ENCODE assay signal across 14 cellular contexts in genomic region chr20:16393297-16393696, GRCh38.
A peak's percentile ranks its signal among the peaks of the same experiment; 100 is the strongest.
DNase-seq lines count a peak whose midpoint lies in the region; ATAC-seq, FAIRE-seq and TF ChIP-seq lines count a peak whose summit lies in the region.
"Had no signal": no experiment of that assay in that cellular context is flagged by ENCODE, and none has a peak within 500 bp of the region (broad histone marks: within the 10 kb centered on the region; RNA-seq: fewer than 3 reads in every experiment).

No MANE protein-coding gene starts in this region.

- TF ChIP-seq CTCF in BE2C (IDR thresholded peaks at IDR 0.05; ENCODE audit: low read depth, low read length) (no peak), GM10266 (IDR thresholded peaks at IDR 0.05; ENCODE audit: control insufficient read depth, insufficient read depth, low read depth, missing control alignments) (no peak)

- no peaks in the 10 kb centered on the region for H3K36me3 ChIP-seq in BE2C

- no peak overlapping the region for H3K4me3 ChIP-seq in BE2C (ENCODE audit: low read depth, low read length)
- H3K4me3 ChIP-seq: BLaER1 treated with 17β-estradiol and CSF1 and Interleukin-3, amounts not matched to agents 10 nM and 100 nM had no signal

- DNase-seq in NCI-H345 (lab: John Stamatoyannopoulos, UW) (peak; percentile 8), NCI-H345 treated with DMSO at 0.1 percent for 48 hours (lab: John Stamatoyannopoulos, UW; ENCODE audit: unreplicated experiment) (no peak), mucosa of gallbladder (ENCODE audit: low spot score) (peak; percentile 59), BE2C (no peak), GM10266 (ENCODE audit: extremely low spot score) (no peak)
- DNase-seq: CD4-positive, CD25-positive, alpha-beta regulatory T cell; DMS53; GOT3; H9 had no signal

- no peaks in the 10 kb centered on the region for H3K27me3 ChIP-seq in BE2C
- H3K27me3 ChIP-seq: BLaER1 treated with 17β-estradiol and CSF1 and Interleukin-3, amounts not matched to agents 10 nM and 100 nM had no signal

- H3K9me3 ChIP-seq in BE2C, result no peaks in the 10 kb centered on the region; the same call in 1 of the 2 replicates

- no peak for ATAC-seq in HG02610 (IDR thresholded peaks at IDR 0.05; ENCODE audit: unreplicated experiment)
- ATAC-seq: GM12878 had no signal

- peak; percentile 51 for FAIRE-seq in islet of Langerhans (lab: Jason Lieb, UNC)
- FAIRE-seq: GM12878, HTR-8/SVneo had no signal

- no peaks in the 10 kb centered on the region; the same call in 1 of the 2 replicates for H3K4me1 ChIP-seq in BE2C

Comparison
In these comparisons a context has a peak if more than half of its experiments do, and no peak if none do; other contexts are left out.
1. DNase-seq: peak in NCI-H345 (single experiment) and mucosa of gallbladder (single experiment); none in NCI-H345 treated with DMSO at 0.1 percent for 48 hours (single experiment), BE2C (single experiment) and GM10266 (single experiment).